21 cellular contexts compared by ENCODE assay signal in the genomic region with DNA sequence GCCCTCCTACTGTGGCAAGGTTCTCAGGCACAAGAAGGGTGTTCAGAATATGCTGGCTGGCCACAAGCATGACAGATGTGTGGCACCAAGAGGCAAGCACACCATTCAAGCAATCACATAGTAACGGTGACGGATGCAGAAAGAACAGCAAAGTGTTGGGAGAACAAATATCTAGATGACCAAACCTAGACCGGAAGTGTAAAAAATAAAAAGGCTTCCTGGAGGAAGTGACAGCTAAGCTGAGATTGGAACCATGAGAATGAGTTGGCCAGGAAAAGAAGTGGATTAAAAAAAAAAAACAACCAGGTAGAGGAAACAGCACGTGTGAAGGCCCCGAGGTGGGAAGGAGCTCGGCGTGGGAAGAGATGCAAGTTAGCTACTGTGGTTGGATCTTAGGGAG. TPM values are rescaled to one million over a fixed set of nuclear protein-coding genes. Genes with fewer than 3 reads are reported as not detected.
"Had no signal": no experiment of that assay in that cellular context is flagged by ENCODE, and none has a peak within 500 bp of the region (broad histone marks: within the 10 kb centered on the region; RNA-seq: fewer than 3 reads in every experiment).

No MANE protein-coding gene starts in this region.

- H3K9me3 ChIP-seq: heart right ventricle, ovary, suprapubic skin, thyroid gland, uterus had no signal

- H3K36me3 Mint-ChIP-seq: naive thymus-derived CD4-positive, alpha-beta T cell; type B pancreatic cell had no signal

- H3K27ac ChIP-seq: heart right ventricle, ovary, suprapubic skin, thyroid gland, uterus had no signal

- H3K36me3 ChIP-seq: heart right ventricle, ovary, suprapubic skin, thyroid gland, uterus had no signal

- DNase-seq: heart right ventricle; kidney glomerular epithelial cell; mammary epithelial cell; naive thymus-derived CD4-positive, alpha-beta T cell; nephron progenitor cell; nucleus accumbens; ovary; right cardiac atrium; small intestine; stimulated activated CD4-positive, alpha-beta T cell treated with anti-CD3 and anti-CD28 coated beads, Interleukin-12 subunit alpha, Interleukin-12 subunit beta, amount 100 ng/mL, for 4 hours; stimulated activated naive CD4-positive, alpha-beta T cell treated with Interleukin-2 at 50 U/mL for 16 hours; thyroid gland; uterus had no signal

- H3K27me3 ChIP-seq: ovary, thyroid gland, uterus had no signal

- H3K9me3 Mint-ChIP-seq: nephron progenitor cell, type B pancreatic cell had no signal

- H3K4me3 Mint-ChIP-seq: naive thymus-derived CD4-positive, alpha-beta T cell; type B pancreatic cell had no signal

- ATAC-seq: heart right ventricle; naive thymus-derived CD4-positive, alpha-beta T cell; right cardiac atrium had no signal

- H3K27ac Mint-ChIP-seq: naive thymus-derived CD4-positive, alpha-beta T cell; nephron progenitor cell; type B pancreatic cell had no signal

- FAIRE-seq: frontal cortex, islet of Langerhans, small intestine had no signal

- H3K4me3 ChIP-seq: heart right ventricle, ovary, suprapubic skin, thyroid gland, uterus had no signal

RNA-seq across cellular contexts. Expression of gene GHRHR, which starts 22.0 kb away (rescaled TPM):
- total RNA-seq: esophagus mucosa; fibroblast of lung; frontal cortex; heart right ventricle; mammary epithelial cell; mesenteric fat pad; mononuclear cell; naive thymus-derived CD4-positive, alpha-beta T cell; ovary; right cardiac atrium; uterus had no signal
- polyA plus RNA-seq: fibroblast of lung; heart right ventricle; mammary epithelial cell; naive thymus-derived CD4-positive, alpha-beta T cell; ovary; right cardiac atrium had no signal
